22 cellular contexts compared by ENCODE assay signal in the genomic region with DNA sequence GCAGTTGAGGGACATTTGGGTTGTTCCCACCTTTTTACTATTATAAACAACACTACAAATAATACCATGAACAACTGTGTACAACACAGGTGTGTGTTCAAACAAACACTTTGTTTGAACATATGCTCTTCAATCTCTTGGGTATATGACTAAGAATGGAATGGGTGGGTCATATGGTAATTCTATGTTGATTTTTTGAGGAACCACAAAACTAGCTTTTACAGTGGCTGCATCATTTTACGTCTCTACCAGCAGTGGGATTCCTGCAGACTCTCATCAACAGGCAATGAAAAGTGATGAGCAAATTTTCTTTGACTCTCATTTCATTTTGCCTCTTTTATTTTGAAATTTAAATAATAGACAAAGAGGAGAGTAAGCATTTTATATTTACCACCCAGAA.
DNase-seq lines count a peak whose midpoint lies in the region; ATAC-seq, FAIRE-seq and TF ChIP-seq lines count a peak whose summit lies in the region.
"Had no signal": no experiment of that assay in that cellular context is flagged by ENCODE, and none has a peak within 500 bp of the region (broad histone marks: within the 10 kb centered on the region; RNA-seq: fewer than 3 reads in every experiment).

No MANE protein-coding gene starts in this region.

- TF ChIP-seq CTCF in A549 (IDR thresholded peaks at IDR 0.05) (no peak), IMR-90 (conservative IDR thresholded peaks at IDR 0.05; ENCODE audit: low read depth, low read length) (no peak)

- H3K9me3 ChIP-seq in A549 (peaks cover 1% of the 10 kb centered on the region), IMR-90 (ENCODE audit: control insufficient read depth, insufficient read depth, low read length) (peaks cover 3% of the 10 kb centered on the region; the same call in 1 of the 2 replicates), mesenchymal stem cell (ENCODE audit: control insufficient read depth, low read length) (peaks cover 4% of the 10 kb centered on the region), neuronal stem cell (replicated peaks in 1 of 2; ENCODE audit: control insufficient read depth in 2 of 2, insufficient read depth in 1 of 2, low read depth in 1 of 2, low read length in 2 of 2) (peaks cover 0 to 6% of the 10 kb centered on the region in 2 donors)
- H3K9me3 ChIP-seq: HAP-1 had no signal

- no peak overlapping the region for H3K56ac ChIP-seq in IMR-90 (ENCODE audit: extremely low read depth, insufficient read depth, low read length)

- H3K9me1 ChIP-seq in IMR-90 (ENCODE audit: insufficient read depth, low read length): peaks cover 11% of the 10 kb centered on the region

- peak overlapping the region; percentile 5; a peak in 1 of 6 replicates for H3K27ac ChIP-seq in A549
- H3K27ac ChIP-seq in IMR-90 (ENCODE audit: insufficient read depth, low read length): no peak overlapping the region
- peak overlapping the region; percentile 94 for H3K27ac ChIP-seq in epithelial cell of prostate
- no peak overlapping the region for H3K27ac ChIP-seq in mesenchymal stem cell (ENCODE audit: low read length, poor library complexity, severe bottlenecking)
- H3K27ac ChIP-seq in neuronal stem cell (replicated peaks; ENCODE audit: low read length): no peak overlapping the region
- H3K27ac ChIP-seq: KMS-11 had no signal

- dilution Hi-C loops in IMR-90 (cut with HindIII; ENCODE audit: low sequenced_read_pairs, unreplicated experiment): no loop called here

- POLR2A ChIA-PET in A549 (lab: Yijun Ruan, JAX): no interaction called here
- POLR2A ChIA-PET in IMR-90 (lab: Charles Lee; ENCODE audit: unreplicated experiment): no interaction called here

- H3K4ac ChIP-seq in IMR-90 (ENCODE audit: low read depth, low read length): peak overlapping the region; percentile 1; the same call in 1 of the 2 replicates
- H3K4ac ChIP-seq in mesenchymal stem cell (ENCODE audit: low read depth in 1 of 2, low read length in 2 of 2): no peak overlapping the region
- H3K4ac ChIP-seq in neuronal stem cell (ENCODE audit: low read length): no peak overlapping the region

- in situ Hi-C loops in IMR-90 (cut with MboI; ENCODE audit: low sequenced_read_pairs): no loop called here

- H3K9ac ChIP-seq in IMR-90 (ENCODE audit: low read depth, low read length) (no peak overlapping the region), mesenchymal stem cell (ENCODE audit: low read length) (peak overlapping the region; percentile 33), neuronal stem cell (ENCODE audit: low read depth, low read length, poor library complexity) (no peak overlapping the region)
- H3K9ac ChIP-seq: KMS-11 had no signal

- no peak overlapping the region for H2BK12ac ChIP-seq in mesenchymal stem cell (ENCODE audit: low read length in 2 of 2)
- H2BK12ac ChIP-seq in neuronal stem cell (ENCODE audit: low read length): no peak overlapping the region

- H2AK5ac ChIP-seq in IMR-90 (ENCODE audit: low read depth, low read length) (no peak overlapping the region), mesenchymal stem cell (ENCODE audit: low read length, severe bottlenecking) (no peak overlapping the region), neuronal stem cell (ENCODE audit: low read depth, low read length) (no peak overlapping the region)

- no TSS peak for BruUV-seq in IMR-90 (replicated peaks; lab: Mats Ljungman, UMichigan)

- H3K4me1 ChIP-seq in A549: peaks cover 48% of the 10 kb centered on the region
- peaks cover 9% of the 10 kb centered on the region for H3K4me1 ChIP-seq in IMR-90 (ENCODE audit: control insufficient read depth, insufficient read depth, low read length)
- peaks cover 2% of the 10 kb centered on the region for H3K4me1 ChIP-seq in mesenchymal stem cell (ENCODE audit: control insufficient read depth, insufficient read depth, low read depth, low read length)
- H3K4me1 ChIP-seq in neuronal stem cell (ENCODE audit: control insufficient read depth in 2 of 2, insufficient read depth in 1 of 2, low read depth in 1 of 2, low read length in 2 of 2): no peaks in the 10 kb centered on the region
- H3K4me1 ChIP-seq: HAP-1 had no signal

- H3K14ac ChIP-seq in IMR-90 (replicated peaks; ENCODE audit: low read depth, low read length) (no peak overlapping the region; the same call in 1 of the 2 replicates), mesenchymal stem cell (ENCODE audit: low read length in 2 of 2) (no peak overlapping the region), neuronal stem cell (ENCODE audit: low read length) (no peak overlapping the region)

- TF ChIP-seq EP300 in A549 (IDR thresholded peaks at IDR 0.05): no peak

- no peak for DNase-seq in A549 (ENCODE audit: low read depth in 1 of 2, low spot score in 1 of 2)
- DNase-seq in IMR-90: no peak
- no peak for DNase-seq in epithelial cell of prostate (ENCODE audit: low read depth, low spot score)
- no peak for DNase-seq in mesenchymal stem cell
- DNase-seq in neuronal stem cell (ENCODE audit: low spot score): no peak
- DNase-seq in cerebellar cortex (ENCODE audit: low spot score): no peak
- no peak for DNase-seq in NCI-H1694 (lab: John Stamatoyannopoulos, UW)
- DNase-seq in ecto neural progenitor cell (ENCODE audit: low spot score): no peak
- DNase-seq: 8988T, Calu3, DMS79 treated with DMSO at 0.1 percent for 48 hours, GOT3, NCI-H1092, NCI-H1436, NCI-H1930, NCI-H446 treated with DMSO at 0.1 percent for 48 hours, NCI-H526, RPMI8226, SHP77 had no signal

- H2BK120ac ChIP-seq in IMR-90 (ENCODE audit: low read depth, low read length) (peak overlapping the region; percentile 60; the same call in 1 of the 2 replicates), mesenchymal stem cell (ENCODE audit: low read depth, low read length) (no peak overlapping the region), neuronal stem cell (ENCODE audit: low read depth, low read length) (no peak overlapping the region)

- no peak for TF ChIP-seq RAD21 in A549 (conservative IDR thresholded peaks at IDR 0.05 in 1 of 2, IDR thresholded peaks at IDR 0.05 in 1 of 2)
- no peak for TF ChIP-seq RAD21 in IMR-90 (IDR thresholded peaks at IDR 0.05; ENCODE audit: low read length)

- no peak for FAIRE-seq in A549 (lab: Jason Lieb, UNC)
- FAIRE-seq: GM18507 had no signal

- H4K91ac ChIP-seq in IMR-90 (ENCODE audit: insufficient read depth, low read depth, low read length) (no peak overlapping the region), mesenchymal stem cell (ENCODE audit: low read length) (no peak overlapping the region), neuronal stem cell (ENCODE audit: low read depth, low read length, poor library complexity) (no peak overlapping the region)

- TF ChIP-seq POLR2A in A549 (IDR thresholded peaks at IDR 0.05; ENCODE audit: low read length) (no peak), IMR-90 (IDR thresholded peaks at IDR 0.05; ENCODE audit: low read depth, low read length) (no peak)

- H4K5ac ChIP-seq in IMR-90 (ENCODE audit: low read depth, low read length): no peak overlapping the region

- peaks cover 13% of the 10 kb centered on the region for H3K36me3 ChIP-seq in IMR-90 (ENCODE audit: control insufficient read depth, insufficient read depth, low read length)
- peaks cover 10 to 43% of the 10 kb centered on the region in 2 experiments for H3K36me3 ChIP-seq in mesenchymal stem cell (ENCODE audit: control insufficient read depth in 1 of 2, insufficient read depth in 2 of 2, low read depth in 1 of 2, low read length in 2 of 2)
- no peaks in the 10 kb centered on the region for H3K36me3 ChIP-seq in neuronal stem cell (replicated peaks in 1 of 2; ENCODE audit: control insufficient read depth in 2 of 2, insufficient read depth in 2 of 2, low read length in 2 of 2)
- H3K36me3 ChIP-seq: HAP-1 had no signal

- H4K20me1 ChIP-seq in IMR-90 (ENCODE audit: insufficient read depth, low read length): no peaks in the 10 kb centered on the region

- CTCF ChIA-PET in A549 (lab: Yijun Ruan, JAX) (interaction anchor here (0.5 to 3.4 kb wide), 4 partner anchors 10 to 109 kb away, joined by 3 to 14 read pairs (median 4); no protein-coding TSS in a partner anchor), IMR-90 (lab: Yijun Ruan, JAX) (no interaction called here)

- peak overlapping the region; percentile 37; the same call in 1 of the 2 replicates for H3K18ac ChIP-seq in IMR-90 (ENCODE audit: low read depth, low read length)
- H3K18ac ChIP-seq in mesenchymal stem cell (ENCODE audit: low read depth in 1 of 2, low read length in 2 of 2): no peak overlapping the region
- no peak overlapping the region for H3K18ac ChIP-seq in neuronal stem cell (ENCODE audit: low read length)

- intact Hi-C loops in IMR-90 (cut with micrococcal nuclease): no loop called here

- no peaks in the 10 kb centered on the region for H3K27me3 ChIP-seq in IMR-90 (ENCODE audit: control insufficient read depth, insufficient read depth, low read length)
- no peaks in the 10 kb centered on the region for H3K27me3 ChIP-seq in mesenchymal stem cell (ENCODE audit: control insufficient read depth in 1 of 2, insufficient read depth in 1 of 2, low read length in 2 of 2)
- no peaks in the 10 kb centered on the region for H3K27me3 ChIP-seq in neuronal stem cell (ENCODE audit: control insufficient read depth in 3 of 3, insufficient read depth in 3 of 3, low read depth in 1 of 3, low read length in 3 of 3)

- H2BK5ac ChIP-seq in IMR-90 (ENCODE audit: low read depth, low read length, poor library complexity, severe bottlenecking): peak overlapping the region; percentile 97
- no peak overlapping the region for H2BK5ac ChIP-seq in mesenchymal stem cell (ENCODE audit: low read depth, low read length, poor library complexity, severe bottlenecking)
- H2BK5ac ChIP-seq in neuronal stem cell (ENCODE audit: low read length): no peak overlapping the region

- H3K23ac ChIP-seq in IMR-90 (ENCODE audit: low read depth, low read length): no peak overlapping the region
- no peak overlapping the region for H3K23ac ChIP-seq in mesenchymal stem cell (ENCODE audit: low read length in 2 of 2)
- H3K23ac ChIP-seq in neuronal stem cell (ENCODE audit: low read depth, low read length, poor library complexity): no peak overlapping the region

- no peak overlapping the region for H3K4me2 ChIP-seq in A549
- no peak overlapping the region for H3K4me2 ChIP-seq in IMR-90 (ENCODE audit: low read depth, low read length)
- H3K4me2 ChIP-seq in mesenchymal stem cell (ENCODE audit: low read length, poor library complexity, severe bottlenecking): no peak overlapping the region
- no peak overlapping the region for H3K4me2 ChIP-seq in neuronal stem cell (ENCODE audit: insufficient read depth, low read length, poor library complexity, severe bottlenecking)
- H3K4me2 ChIP-seq: KMS-11 had no signal

- no peak overlapping the region for H2AFZ ChIP-seq in IMR-90 (replicated peaks; ENCODE audit: low read length, poor library complexity)
- no peak overlapping the region for H2AFZ ChIP-seq in mesenchymal stem cell (ENCODE audit: low read depth, low read length)
- no peak overlapping the region for H2AFZ ChIP-seq in neuronal stem cell (ENCODE audit: low read length)

- H4K8ac ChIP-seq in IMR-90 (ENCODE audit: low read depth in 2 of 2, low read length in 2 of 2): peak overlapping the region in 1 of 2 experiments; percentile 16; a peak in 2 of 4 replicates
- H4K8ac ChIP-seq in mesenchymal stem cell (ENCODE audit: low read length): no peak overlapping the region
- no peak overlapping the region for H4K8ac ChIP-seq in neuronal stem cell (ENCODE audit: low read depth, low read length)

- no peak for ATAC-seq in A549
- ATAC-seq in IMR-90 (ENCODE audit: low read depth): no peak

- H2AK9ac ChIP-seq in IMR-90 (replicated peaks; ENCODE audit: low read depth, low read length, poor library complexity): no peak overlapping the region

- peak overlapping the region; percentile 18; the same call in 1 of the 2 replicates for H2BK20ac ChIP-seq in IMR-90 (ENCODE audit: low read depth, low read length)

- H2BK15ac ChIP-seq in IMR-90 (ENCODE audit: low read depth, low read length) (no peak overlapping the region), mesenchymal stem cell (ENCODE audit: low read depth, poor library complexity, severe bottlenecking) (no peak overlapping the region), neuronal stem cell (ENCODE audit: low read length) (no peak overlapping the region)

- H3K4me3 ChIP-seq in A549 (no peak overlapping the region), IMR-90 (ENCODE audit: insufficient read depth, low read depth, low read length) (no peak overlapping the region), mesenchymal stem cell (ENCODE audit: insufficient read depth in 1 of 2, low read depth in 1 of 2, low read length in 2 of 2) (no peak overlapping the region), neuronal stem cell (ENCODE audit: low read length in 2 of 2) (no peak overlapping the region)
- H3K4me3 ChIP-seq: HAP-1 had no signal

- 88% methylated on average over 1 of the region's 1 CpG for whole genome bisulfite sequencing in A549 (ENCODE audit: missing lambda C conversion rate)
- whole genome bisulfite sequencing in IMR-90 (ENCODE audit: extremely low coverage in 2 of 2, insufficient read length in 1 of 2), 2 experiments: no CpG with 5 or more reads among the region's 1 CpG
- WGBS in mesenchymal stem cell: no CpG with 5 or more reads among the region's 1 CpG
- WGBS in neuronal stem cell (ENCODE audit: extremely low coverage in 2 of 2, insufficient read length in 2 of 2, insufficient replicate concordance in 1 of 2), 2 donors: no CpG with 5 or more reads among the region's 1 CpG

- H3K79me1 ChIP-seq in IMR-90 (ENCODE audit: low read depth in 1 of 2, low read length in 2 of 2): peaks cover 9 to 41% of the 10 kb centered on the region in 2 experiments; a peak in 3 of 4 replicates
- peaks cover 5% of the 10 kb centered on the region for H3K79me1 ChIP-seq in mesenchymal stem cell (replicated peaks; ENCODE audit: low read length, poor library complexity, severe bottlenecking)
- H3K79me1 ChIP-seq in neuronal stem cell (ENCODE audit: low read depth, low read length): no peaks in the 10 kb centered on the region

Comparison
In these comparisons a context has a peak if more than half of its experiments do, and no peak if none do; other contexts are left out.
1. H3K27ac ChIP-seq: peak in A549 (2 of 2) and epithelial cell of prostate (single experiment); none in IMR-90 (single experiment), mesenchymal stem cell (single experiment) and neuronal stem cell (single experiment).